Comparison of ENCODE assay signal across 2 cellular contexts in the genomic region with DNA sequence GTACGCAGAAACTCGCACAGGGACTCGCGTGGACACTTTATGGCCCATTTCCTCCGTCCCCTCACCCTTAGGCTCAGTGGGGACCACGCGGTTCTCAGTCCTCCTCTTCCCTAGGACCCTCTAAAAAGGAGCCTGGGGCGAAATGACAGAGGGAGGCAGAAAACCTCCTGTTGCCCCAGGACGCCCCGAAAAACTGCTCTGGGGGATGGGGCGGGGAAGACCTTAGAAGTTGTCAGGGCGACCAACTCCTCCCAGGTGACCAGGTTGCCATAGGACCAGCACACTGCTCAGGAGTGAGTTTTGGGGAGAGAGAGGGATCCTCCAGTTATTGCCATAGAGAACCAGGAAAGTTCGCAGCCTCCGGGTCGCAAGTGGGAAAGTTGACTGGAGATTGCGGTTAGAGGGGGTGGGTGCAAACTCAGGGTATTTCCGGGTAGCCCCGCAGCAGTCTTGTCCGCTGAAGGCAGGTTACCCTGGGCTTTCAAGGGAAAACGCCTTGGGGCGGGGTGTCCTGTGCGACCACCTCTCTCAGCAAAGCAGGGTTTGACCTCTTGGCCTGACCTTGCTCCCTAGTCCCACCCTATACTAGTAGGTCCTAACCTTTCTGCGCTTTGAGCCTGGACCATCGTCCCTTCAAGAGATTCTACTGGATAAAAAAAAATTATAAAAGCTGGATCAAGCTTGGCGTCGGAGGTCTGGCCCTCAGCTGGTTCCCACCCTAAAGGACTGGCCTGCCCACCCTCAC.
TF ChIP-seq lines count a peak whose summit lies in the region.

No MANE protein-coding gene starts in this region.

TF ChIP-seq in SK-N-SH, 30 proteins besides CTCF, POLR2A, EP300 and RAD21 (continued from another document):
- TF ChIP-seq, protein P1, sequence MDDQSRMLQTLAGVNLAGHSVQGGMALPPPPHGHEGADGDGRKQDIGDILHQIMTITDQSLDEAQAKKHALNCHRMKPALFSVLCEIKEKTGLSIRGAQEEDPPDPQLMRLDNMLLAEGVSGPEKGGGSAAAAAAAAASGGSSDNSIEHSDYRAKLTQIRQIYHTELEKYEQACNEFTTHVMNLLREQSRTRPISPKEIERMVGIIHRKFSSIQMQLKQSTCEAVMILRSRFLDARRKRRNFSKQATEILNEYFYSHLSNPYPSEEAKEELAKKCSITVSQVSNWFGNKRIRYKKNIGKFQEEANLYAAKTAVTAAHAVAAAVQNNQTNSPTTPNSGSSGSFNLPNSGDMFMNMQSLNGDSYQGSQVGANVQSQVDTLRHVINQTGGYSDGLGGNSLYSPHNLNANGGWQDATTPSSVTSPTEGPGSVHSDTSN (IDR thresholded peaks at IDR 0.05): no peak
- TF ChIP-seq, protein P2, sequence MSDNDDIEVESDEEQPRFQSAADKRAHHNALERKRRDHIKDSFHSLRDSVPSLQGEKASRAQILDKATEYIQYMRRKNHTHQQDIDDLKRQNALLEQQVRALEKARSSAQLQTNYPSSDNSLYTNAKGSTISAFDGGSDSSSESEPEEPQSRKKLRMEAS (IDR thresholded peaks at IDR 0.05; ENCODE audit: low read depth): no peak
- TF ChIP-seq RCOR1 (IDR thresholded peaks at IDR 0.05; ENCODE audit: low read length) (no peak), JUND (IDR thresholded peaks at IDR 0.05) (no peak), YY1 (IDR thresholded peaks at IDR 0.05; ENCODE audit: low read depth) (no peak)
TF ChIP-seq in SK-N-SH: peak in this region for 0.

TF ChIP-seq in SK-N-SH treated with all-trans-retinoic acid at 6 μM for 48 hours, 23 proteins besides CTCF, POLR2A, EP300 and RAD21 (continued from another document):
- TF ChIP-seq ZNF565 (CRISPR knock-in tag; conservative IDR thresholded peaks at IDR 0.05; ENCODE audit: low read depth): no peak
- no peak for TF ChIP-seq OSR1 (CRISPR knock-in tag; IDR thresholded peaks at IDR 0.05)
- TF ChIP-seq ZFP30 (CRISPR knock-in tag; IDR thresholded peaks at IDR 0.05): no peak
- no peak for TF ChIP-seq ARNTL (CRISPR knock-in tag; IDR thresholded peaks at IDR 0.05; ENCODE audit: borderline replicate concordance, low read depth)
- no peak for TF ChIP-seq BACH2 (CRISPR knock-in tag; IDR thresholded peaks at IDR 0.05; ENCODE audit: borderline replicate concordance)
- TF ChIP-seq SNAI2 (CRISPR knock-in tag; IDR thresholded peaks at IDR 0.05): no peak
- TF ChIP-seq, protein P3, sequence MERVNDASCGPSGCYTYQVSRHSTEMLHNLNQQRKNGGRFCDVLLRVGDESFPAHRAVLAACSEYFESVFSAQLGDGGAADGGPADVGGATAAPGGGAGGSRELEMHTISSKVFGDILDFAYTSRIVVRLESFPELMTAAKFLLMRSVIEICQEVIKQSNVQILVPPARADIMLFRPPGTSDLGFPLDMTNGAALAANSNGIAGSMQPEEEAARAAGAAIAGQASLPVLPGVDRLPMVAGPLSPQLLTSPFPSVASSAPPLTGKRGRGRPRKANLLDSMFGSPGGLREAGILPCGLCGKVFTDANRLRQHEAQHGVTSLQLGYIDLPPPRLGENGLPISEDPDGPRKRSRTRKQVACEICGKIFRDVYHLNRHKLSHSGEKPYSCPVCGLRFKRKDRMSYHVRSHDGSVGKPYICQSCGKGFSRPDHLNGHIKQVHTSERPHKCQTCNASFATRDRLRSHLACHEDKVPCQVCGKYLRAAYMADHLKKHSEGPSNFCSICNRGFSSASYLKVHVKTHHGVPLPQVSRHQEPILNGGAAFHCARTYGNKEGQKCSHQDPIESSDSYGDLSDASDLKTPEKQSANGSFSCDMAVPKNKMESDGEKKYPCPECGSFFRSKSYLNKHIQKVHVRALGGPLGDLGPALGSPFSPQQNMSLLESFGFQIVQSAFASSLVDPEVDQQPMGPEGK (CRISPR knock-in tag; IDR thresholded peaks at IDR 0.05; ENCODE audit: borderline replicate concordance): no peak
- no peak for TF ChIP-seq RARB (CRISPR knock-in tag; IDR thresholded peaks at IDR 0.05)
- TF ChIP-seq, protein P4, sequence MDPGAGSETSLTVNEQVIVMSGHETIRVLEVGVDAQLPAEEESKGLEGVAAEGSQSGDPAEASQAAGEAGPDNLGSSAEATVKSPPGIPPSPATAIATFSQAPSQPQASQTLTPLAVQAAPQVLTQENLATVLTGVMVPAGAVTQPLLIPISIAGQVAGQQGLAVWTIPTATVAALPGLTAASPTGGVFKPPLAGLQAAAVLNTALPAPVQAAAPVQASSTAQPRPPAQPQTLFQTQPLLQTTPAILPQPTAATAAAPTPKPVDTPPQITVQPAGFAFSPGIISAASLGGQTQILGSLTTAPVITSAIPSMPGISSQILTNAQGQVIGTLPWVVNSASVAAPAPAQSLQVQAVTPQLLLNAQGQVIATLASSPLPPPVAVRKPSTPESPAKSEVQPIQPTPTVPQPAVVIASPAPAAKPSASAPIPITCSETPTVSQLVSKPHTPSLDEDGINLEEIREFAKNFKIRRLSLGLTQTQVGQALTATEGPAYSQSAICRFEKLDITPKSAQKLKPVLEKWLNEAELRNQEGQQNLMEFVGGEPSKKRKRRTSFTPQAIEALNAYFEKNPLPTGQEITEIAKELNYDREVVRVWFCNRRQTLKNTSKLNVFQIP (CRISPR knock-in tag; IDR thresholded peaks at IDR 0.05; ENCODE audit: borderline replicate concordance, low read depth): no peak
TF ChIP-seq in SK-N-SH treated with all-trans-retinoic acid at 6 μM for 48 hours: peak in this region for 0.
